Comparison of ENCODE assay signal across 11 cellular contexts in the genomic region with DNA sequence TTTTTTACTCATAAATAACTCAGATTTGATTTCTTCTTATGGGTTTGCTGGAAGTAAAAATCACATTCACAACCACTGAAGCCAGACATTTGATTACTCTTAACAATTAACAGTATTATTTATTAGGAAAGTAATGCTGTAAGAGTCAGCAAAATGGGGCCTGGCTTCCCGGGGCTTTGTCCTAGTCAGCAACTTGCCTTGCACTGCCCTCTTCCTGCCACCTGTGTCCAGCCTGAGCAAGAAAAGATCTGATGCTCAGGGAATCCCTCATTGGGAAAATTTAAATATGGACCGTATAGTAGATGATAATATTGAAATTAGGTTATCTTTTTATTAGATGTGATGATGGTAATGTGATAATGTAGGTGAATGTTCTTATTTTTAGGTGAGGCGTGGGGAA. TPM values are rescaled to one million over a fixed set of nuclear protein-coding genes. Genes with fewer than 3 reads are reported as not detected.
DNase-seq lines count a peak whose midpoint lies in the region; ATAC-seq, FAIRE-seq and TF ChIP-seq lines count a peak whose summit lies in the region.
"Had no signal": no experiment of that assay in that cellular context is flagged by ENCODE, and none has a peak within 500 bp of the region (broad histone marks: within the 10 kb centered on the region; RNA-seq: fewer than 3 reads in every experiment).

No MANE protein-coding gene starts in this region.

- WGBS in H1 (ENCODE audit: extremely low coverage in 1 of 2, insufficient coverage in 1 of 2, insufficient read length in 1 of 2, insufficient replicate concordance in 2 of 2, low coverage in 1 of 2, low lambda C conversion rate in 2 of 2, missing lambda C conversion rate in 1 of 2), 2 experiments = 86 to 100% methylated on average over 2 to 3 of the region's 3 CpGs

- H4K8ac ChIP-seq in H1 (ENCODE audit: extremely low read depth, insufficient read depth, low read length) = no peak overlapping the region

- H2AK5ac ChIP-seq in H1 (ENCODE audit: low read depth, low read length) = no peak overlapping the region

- TF ChIP-seq RAD21 in H1 (IDR thresholded peaks at IDR 0.05 in 1 of 2, conservative IDR thresholded peaks at IDR 0.05 in 1 of 2; ENCODE audit: low read depth in 2 of 2, low read length in 2 of 2) = peak; percentile 49 to 62

- no peaks in the 10 kb centered on the region for H3K79me1 ChIP-seq in H1 (ENCODE audit: low read depth, low read length)

- H3K27me3 ChIP-seq in Caco-2 (replicated peaks; ENCODE audit: control insufficient read depth, insufficient read depth, low read length) (0 out of 2 replicates have a peak, but pooled peaks cover 1% of the 10 kb centered on the region), MM.1S (replicated peaks; ENCODE audit: insufficient read depth, low read length) (no peaks in the 10 kb centered on the region), H1 (replicated peaks in 1 of 4; ENCODE audit: control insufficient read depth in 3 of 4, extremely low read depth in 1 of 4, insufficient read depth in 3 of 4, low read length in 3 of 4) (no peaks in the 10 kb centered on the region), lower lobe of right lung (ENCODE audit: low read depth) (no peaks in the 10 kb centered on the region)

- no peak overlapping the region for H3K27ac ChIP-seq in MM.1S (ENCODE audit: low read length)
- no peak overlapping the region for H3K27ac ChIP-seq in H1 (ENCODE audit: low read depth, low read length)
- no peak overlapping the region for H3K27ac ChIP-seq in lower lobe of right lung

- H3K27me3 Mint-ChIP-seq in Caco-2 (ENCODE audit: insufficient read depth, unreplicated experiment) = peaks cover 2% of the 10 kb centered on the region

- no peak overlapping the region for H4K91ac ChIP-seq in H1 (replicated peaks; ENCODE audit: insufficient read length, low read length)

- no peak overlapping the region for H2BK5ac ChIP-seq in H1 (ENCODE audit: low read depth, low read length)

- ATAC-seq in lower lobe of right lung = no peak
- no peak for ATAC-seq in HG03354 (IDR thresholded peaks at IDR 0.05; ENCODE audit: poor library complexity, severe bottlenecking, unreplicated experiment)
- no peak for ATAC-seq in GM19035 (IDR thresholded peaks at IDR 0.05; ENCODE audit: unreplicated experiment)

- no peak overlapping the region for H3K56ac ChIP-seq in H1 (replicated peaks; ENCODE audit: insufficient read length, low read depth, low read length)

- H3K18ac ChIP-seq in H1 (ENCODE audit: extremely low read depth, low read length) = no peak overlapping the region

- no peak for TF ChIP-seq POLR2A in H1 (IDR thresholded peaks at IDR 0.05; ENCODE audit: control extremely low read depth in 1 of 2, low read depth in 2 of 2, low read length in 2 of 2)

- H3K4ac ChIP-seq in H1 (replicated peaks; ENCODE audit: insufficient read length, low read depth, low read length) = no peak overlapping the region

- POLR2A ChIA-PET in Caco-2 (lab: Charles Lee) (no interaction called here), H1 (lab: Charles Lee; ENCODE audit: partially characterized antibody) (no interaction called here)

- no peaks in the 10 kb centered on the region for H3K9me3 Mint-ChIP-seq in Caco-2 (ENCODE audit: unreplicated experiment)

- H3K23me2 ChIP-seq in H1 (ENCODE audit: low read depth, low read length) = no peaks in the 10 kb centered on the region

- H3K4me1 Mint-ChIP-seq in Caco-2 (ENCODE audit: low read depth, unreplicated experiment) = peaks cover 13% of the 10 kb centered on the region

- CTCF ChIA-PET in Caco-2 (lab: Charles Lee) (no interaction called here), H1 (lab: Charles Lee; ENCODE audit: partially characterized antibody) (interaction anchor here (0.6 to 1.4 kb wide), 3 partner anchors 14 to 150 kb away, joined by 3 to 6 read pairs (median 4); no protein-coding TSS in a partner anchor)

- H3K9me2 ChIP-seq in MM.1S (replicated peaks; ENCODE audit: insufficient read depth, low read length) = no peaks in the 10 kb centered on the region

- no peak overlapping the region for H2BK20ac ChIP-seq in H1 (ENCODE audit: low read length)

- no peak overlapping the region for H3K14ac ChIP-seq in H1 (ENCODE audit: insufficient read length)

- no peak overlapping the region for H3K9ac ChIP-seq in MM.1S (ENCODE audit: low read length)
- H3K9ac ChIP-seq in H1 (replicated peaks in 1 of 4; ENCODE audit: extremely low read depth in 1 of 4, low read depth in 3 of 4, low read length in 3 of 4) = no peak overlapping the region; a peak in 1 of 7 replicates

- FAIRE-seq in H1 (lab: Jason Lieb, UNC) = no peak

- no peak overlapping the region for H3K4me3 Mint-ChIP-seq in Caco-2 (ENCODE audit: unreplicated experiment)

- no TSS peak for BruUV-seq in Caco-2 (replicated peaks; lab: Mats Ljungman, UMichigan)

- no peaks in the 10 kb centered on the region for H4K20me1 ChIP-seq in MM.1S (ENCODE audit: insufficient read depth, low read length)
- H4K20me1 ChIP-seq in H1 (replicated peaks in 1 of 2; ENCODE audit: control insufficient read depth in 1 of 2, insufficient read depth in 2 of 2, low read length in 2 of 2) = no peaks in the 10 kb centered on the region

- no peaks in the 10 kb centered on the region for H3F3A ChIP-seq in MM.1S (ENCODE audit: insufficient read depth, low read length)

- TF ChIP-seq CTCF in Caco-2 (IDR thresholded peaks at IDR 0.05; ENCODE audit: insufficient read depth in 1 of 2, low read depth in 1 of 2, low read length in 1 of 2, severe bottlenecking in 1 of 2, unreplicated experiment in 1 of 2) (peak; percentile 33 to 52), MM.1S (IDR thresholded peaks at IDR 0.05; ENCODE audit: low read length) (peak; percentile 35), H1 (IDR thresholded peaks at IDR 0.05; ENCODE audit: control extremely low read depth in 1 of 3, insufficient read depth in 1 of 3, low read depth in 1 of 3, low read length in 3 of 3) (peak; percentile 24 to 34 (median 30); a peak in 3 of 4 replicates), lower lobe of right lung (IDR thresholded peaks at IDR 0.05) (peak; percentile 18)

- H2BK12ac ChIP-seq in H1 (ENCODE audit: low read depth, low read length) = no peak overlapping the region

- H4K5ac ChIP-seq in H1 (ENCODE audit: insufficient read length, low read depth, low read length) = no peak overlapping the region

- no peaks in the 10 kb centered on the region for H3K79me2 ChIP-seq in MM.1S (ENCODE audit: low read length)
- H3K79me2 ChIP-seq in H1 (ENCODE audit: control insufficient read depth in 1 of 2, insufficient read depth in 2 of 2, low read length in 2 of 2) = no peaks in the 10 kb centered on the region

- no peaks in the 10 kb centered on the region for H3K36me3 Mint-ChIP-seq in Caco-2 (ENCODE audit: insufficient read depth, unreplicated experiment)

- no peak for DNase-seq in Caco-2
- peak; percentile 20 for DNase-seq in MM.1S
- DNase-seq in H1 (ENCODE audit: low read depth in 1 of 2, low spot score in 2 of 2) = no peak
- no peak for DNase-seq in lower lobe of right lung
- no peak for DNase-seq in NOMO-1 treated with DMSO at 0.1 percent for 48 hours (lab: John Stamatoyannopoulos, UW; ENCODE audit: unreplicated experiment)
- DNase-seq in NCI-H1436 treated with DMSO at 0.1 percent for 48 hours (lab: John Stamatoyannopoulos, UW) = no peak
- DNase-seq: activated CD4-positive, alpha-beta T cell treated with anti-CD3 and anti-CD28 coated beads, Interleukin-2, amount 50 U/mL, for 1 hour; stimulated activated CD4-positive, alpha-beta T cell treated with anti-CD3 and anti-CD28 coated beads, Interleukin-12 subunit alpha, Interleukin-12 subunit beta, amount 100 ng/mL, for 4 hours had no signal

- no peak overlapping the region for H3K23ac ChIP-seq in H1 (ENCODE audit: insufficient read length)

- H3K4me3 ChIP-seq in Caco-2 (ENCODE audit: low read depth, low read length) (no peak overlapping the region), MM.1S (ENCODE audit: low read length) (no peak overlapping the region), H1 (ENCODE audit: extremely low read depth in 1 of 4, insufficient read depth in 2 of 4, low read depth in 3 of 4, low read length in 4 of 4) (no peak overlapping the region), lower lobe of right lung (no peak overlapping the region)
- H3K4me3 ChIP-seq: lung had no signal

- H3K4me2 ChIP-seq in MM.1S (ENCODE audit: low read depth, low read length) (no peak overlapping the region), H1 (ENCODE audit: insufficient read depth in 1 of 2, low read depth in 2 of 2, low read length in 2 of 2) (no peak overlapping the region)

- TF ChIP-seq EP300 in H1 (IDR thresholded peaks at IDR 0.05; ENCODE audit: borderline replicate concordance in 1 of 2, low read depth in 2 of 2, low read length in 2 of 2) = no peak

- no peak overlapping the region for H2AFZ ChIP-seq in MM.1S (ENCODE audit: low read length)
- no peak overlapping the region for H2AFZ ChIP-seq in H1 (ENCODE audit: low read length)

- H3K27ac Mint-ChIP-seq in Caco-2 (ENCODE audit: unreplicated experiment) = no peak overlapping the region

- no peaks in the 10 kb centered on the region for H3K36me3 ChIP-seq in Caco-2 (ENCODE audit: control insufficient read depth, insufficient read depth, low read length)
- no peaks in the 10 kb centered on the region for H3K36me3 ChIP-seq in MM.1S (replicated peaks; ENCODE audit: insufficient read depth, low read length)
- no peaks in the 10 kb centered on the region for H3K36me3 ChIP-seq in H1 (ENCODE audit: control insufficient read depth in 2 of 4, insufficient read depth in 4 of 4, low read length in 3 of 4)
- H3K36me3 ChIP-seq in lower lobe of right lung = no peaks in the 10 kb centered on the region

- no peak overlapping the region for H2BK120ac ChIP-seq in H1 (replicated peaks; ENCODE audit: low read depth, low read length)

- H3K4me1 ChIP-seq in Caco-2 = peaks cover 18% of the 10 kb centered on the region
- H3K4me1 ChIP-seq in MM.1S (ENCODE audit: low read length) = peaks cover 28% of the 10 kb centered on the region
- H3K4me1 ChIP-seq in H1 (replicated peaks in 1 of 4; ENCODE audit: control insufficient read depth in 3 of 4, insufficient read depth in 4 of 4, low read length in 3 of 4) = peaks cover 0 to 3% (median 0%) of the 10 kb centered on the region in 4 experiments; a peak in 1 of 7 replicates
- peaks cover 4% of the 10 kb centered on the region for H3K4me1 ChIP-seq in lower lobe of right lung

- intact Hi-C loops in Caco-2 (cut with micrococcal nuclease; ENCODE audit: unreplicated experiment) (loop anchor here (5.0 to 10.0 kb wide), 2 partner anchors 110 to 172 kb away; a partner anchor contains a TSS), lower lobe of right lung (cut with DNase I) (no loop called here)

- no peak overlapping the region for H2BK15ac ChIP-seq in H1 (ENCODE audit: low read length)

- H3K9me3 ChIP-seq in Caco-2 (no peaks in the 10 kb centered on the region), MM.1S (replicated peaks; ENCODE audit: insufficient read depth, low read length) (no peaks in the 10 kb centered on the region), H1 (ENCODE audit: insufficient read depth in 2 of 2, low read depth in 1 of 2, low read length in 1 of 2) (no peaks in the 10 kb centered on the region), lower lobe of right lung (no peaks in the 10 kb centered on the region)

RNA-seq across cellular contexts. Expression of a gene that starts 30.8 kb away (rescaled TPM):
- total RNA-seq in Caco-2 (2022) = 4.1 and 5.4 TPM in 2 replicates
- 3.4 and 4.4 TPM in 2 replicates for total RNA-seq in H1 (2021; fragmentation: NEBNext Ultra II Directional; extraction: Animal tissue kit (Norgen Biotek cat#: 25700))
- polyA plus RNA-seq in H1 (2011; rRNA removed) = 3.4 and 3.7 TPM in 2 replicates
- 3.9 TPM for polyA plus RNA-seq in H1 (2011; cell fraction: cytosol; rRNA removed)
- 3.4 TPM for polyA plus RNA-seq in H1 (2011; cell fraction: nucleus; rRNA removed)
- 2.2 to 5.6 TPM (median 3.3 TPM) in 4 replicates for polyA plus RNA-seq in H1 (2012, experiment 1 of 2)
- polyA plus RNA-seq in H1 (2012, experiment 2 of 2) = 2.6 TPM
- polyA plus RNA-seq in H1 (2013, experiment 1 of 2) = 3.1 TPM
- polyA plus RNA-seq in H1 (2013, experiment 2 of 2) = 2.6 TPM
- polyA minus RNA-seq in H1 (2011; rRNA and poly(A)+ RNA removed) = 1.7 and 1.8 TPM in 2 replicates
- 2.5 TPM for polyA minus RNA-seq in H1 (2011; cell fraction: cytosol; rRNA and poly(A)+ RNA removed)
- polyA minus RNA-seq in H1 (2011; cell fraction: nucleus; rRNA and poly(A)+ RNA removed) = 9.7 TPM
- total RNA-seq in lower lobe of right lung = 15.3 TPM
